In the genomic region with DNA sequence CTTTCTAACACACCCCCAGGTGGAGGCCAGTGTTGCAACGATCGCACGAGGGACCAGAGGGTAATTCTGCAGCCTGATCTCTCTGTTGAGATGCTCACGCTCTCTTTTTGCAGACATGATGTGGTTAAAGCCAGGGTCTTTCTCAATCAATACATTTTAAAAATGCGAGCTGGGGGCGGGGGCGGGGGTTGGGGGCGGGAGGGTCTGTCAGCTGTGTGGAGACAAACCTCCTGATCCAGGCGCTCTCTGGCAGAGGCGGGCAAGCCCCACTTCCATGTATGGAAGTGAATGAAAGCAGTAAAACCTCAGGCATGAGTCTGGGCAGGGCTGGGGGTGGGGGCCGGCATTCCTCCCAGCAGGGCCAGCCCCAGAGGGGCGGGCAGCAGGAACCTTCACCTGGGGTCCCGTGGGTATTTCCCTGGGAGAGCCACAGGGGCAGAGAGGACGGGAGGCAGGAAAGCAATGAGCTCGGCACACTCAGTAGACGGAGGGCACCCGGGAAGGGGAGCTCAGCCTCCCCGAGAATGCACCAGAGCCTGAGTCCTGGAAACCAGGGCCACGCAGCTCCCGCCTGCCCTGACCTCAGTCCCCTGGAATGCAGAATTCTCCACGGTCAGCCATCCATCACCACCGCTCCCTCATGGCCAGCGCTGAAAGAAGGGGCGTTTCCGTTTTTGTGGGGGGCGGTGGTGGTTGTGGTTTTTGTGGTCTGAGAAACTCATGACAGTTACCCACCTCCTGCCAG, we compare ENCODE assay signal across 1 cellular context.
TF ChIP-seq lines count a peak whose summit lies in the region.

No MANE protein-coding gene starts in this region.

TF ChIP-seq in IMR-90, 13 proteins besides CTCF, POLR2A, EP300 and RAD21 (continued from another document):
- TF ChIP-seq, protein P1, sequence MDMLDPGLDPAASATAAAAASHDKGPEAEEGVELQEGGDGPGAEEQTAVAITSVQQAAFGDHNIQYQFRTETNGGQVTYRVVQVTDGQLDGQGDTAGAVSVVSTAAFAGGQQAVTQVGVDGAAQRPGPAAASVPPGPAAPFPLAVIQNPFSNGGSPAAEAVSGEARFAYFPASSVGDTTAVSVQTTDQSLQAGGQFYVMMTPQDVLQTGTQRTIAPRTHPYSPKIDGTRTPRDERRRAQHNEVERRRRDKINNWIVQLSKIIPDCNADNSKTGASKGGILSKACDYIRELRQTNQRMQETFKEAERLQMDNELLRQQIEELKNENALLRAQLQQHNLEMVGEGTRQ (IDR thresholded peaks at IDR 0.05; ENCODE audit: low read depth, low read length): no peak
- TF ChIP-seq BHLHE40 (IDR thresholded peaks at IDR 0.05; ENCODE audit: low read depth, low read length): peak; percentile 20; the same call in 1 of the 2 replicates
- TF ChIP-seq CEBPB (IDR thresholded peaks at IDR 0.05; ENCODE audit: low read depth, low read length): peak; percentile 68; the same call in 1 of the 2 replicates
- TF ChIP-seq FOS (IDR thresholded peaks at IDR 0.05; ENCODE audit: low read depth, low read length): no peak
TF ChIP-seq in IMR-90: peak in this region for 4.
